Comparison of ENCODE assay signal across 9 cellular contexts in genomic region chr10:24238527-24239247, GRCh38. TPM values are rescaled to one million over a fixed set of nuclear protein-coding genes. Genes with fewer than 3 reads are reported as not detected.
DNase-seq lines count a peak whose midpoint lies in the region; ATAC-seq and TF ChIP-seq lines count a peak whose summit lies in the region.
"Had no signal": no experiment of that assay in that cellular context is flagged by ENCODE, and none has a peak within 500 bp of the region (broad histone marks: within the 10 kb centered on the region; RNA-seq: fewer than 3 reads in every experiment).

No MANE protein-coding gene starts in this region.

- peak; percentile 68 for ATAC-seq in left colon

- peak overlapping the region in 6 of 7 experiments; percentile 0 to 39 (median 22) for H3K4me3 ChIP-seq in skin epidermis

- intact Hi-C loops in left colon (cut with DNase I, micrococcal nuclease): no loop called here

- DNase-seq in HEK293T (ENCODE audit: extremely low spot score) (peak; percentile 20), astrocyte of the hippocampus (ENCODE audit: low read depth, low spot score) (peak; percentile 28), left colon (peak in 1 of 2 donors; percentile 9), dedifferentiated amniotic fluid mesenchymal stem cell (ENCODE audit: extremely low spot score) (no peak), ecto neural progenitor cell (ENCODE audit: low spot score) (no peak), amniotic stem cell (lab: John Stamatoyannopoulos, UW) (no peak)
- DNase-seq in stimulated activated CD4-positive, alpha-beta T cell treated with anti-CD3 and anti-CD28 coated beads, Interleukin-12 subunit alpha, Interleukin-12 subunit beta, amount 100 ng/mL, for 4 hours: no peak
- DNase-seq: CD8-positive, alpha-beta memory T cell had no signal

- POLR2A ChIA-PET in HEK293T (lab: Yijun Ruan, JAX): no interaction called here

- CTCF ChIA-PET in HEK293T (lab: Yijun Ruan, JAX): interaction anchor here (0.8 kb wide), 1 partner anchor 122 kb away, joined by 3 read pairs; no protein-coding TSS in a partner anchor

- H3K27ac ChIP-seq in skin epidermis: peak overlapping the region in 15 of 21 experiments; percentile 1 to 76 (median 55)

TF ChIP-seq in HEK293T, 16 proteins besides CTCF, POLR2A, EP300 and RAD21:
- peak; percentile 23; the same call in 1 of the 2 replicates for TF ChIP-seq PKNOX1 (IDR thresholded peaks at IDR 0.05)
- no peak for TF ChIP-seq BHLHE40 (IDR thresholded peaks at IDR 0.05; ENCODE audit: borderline replicate concordance)
- TF ChIP-seq L3MBTL2 (conservative IDR thresholded peaks at IDR 0.05): 0 out of 2 replicates have a peak, but pooled peaks have one; percentile 21
- TF ChIP-seq HDGF (IDR thresholded peaks at IDR 0.05; ENCODE audit: borderline replicate concordance): no peak
- no peak for TF ChIP-seq ARNT (IDR thresholded peaks at IDR 0.05)

RNA-seq across cellular contexts. Expression of gene KIAA1217, which starts 29.7 kb away (rescaled TPM):
- 10 to 100 TPM; 69.2 to 78.4 TPM for total RNA-seq in left colon

Comparison
In these comparisons a context has a peak if more than half of its experiments do, and no peak if none do; other contexts are left out.
1. DNase-seq: peak in HEK293T (single experiment) and astrocyte of the hippocampus (single experiment); none in stimulated activated CD4-positive, alpha-beta T cell treated with anti-CD3 and anti-CD28 coated beads, Interleukin-12 subunit alpha, Interleukin-12 subunit beta, amount 100 ng/mL, for 4 hours (single experiment), dedifferentiated amniotic fluid mesenchymal stem cell (single experiment), ecto neural progenitor cell (single experiment) and amniotic stem cell (single experiment).